20 cellular contexts compared by ENCODE assay signal in the genomic region with DNA sequence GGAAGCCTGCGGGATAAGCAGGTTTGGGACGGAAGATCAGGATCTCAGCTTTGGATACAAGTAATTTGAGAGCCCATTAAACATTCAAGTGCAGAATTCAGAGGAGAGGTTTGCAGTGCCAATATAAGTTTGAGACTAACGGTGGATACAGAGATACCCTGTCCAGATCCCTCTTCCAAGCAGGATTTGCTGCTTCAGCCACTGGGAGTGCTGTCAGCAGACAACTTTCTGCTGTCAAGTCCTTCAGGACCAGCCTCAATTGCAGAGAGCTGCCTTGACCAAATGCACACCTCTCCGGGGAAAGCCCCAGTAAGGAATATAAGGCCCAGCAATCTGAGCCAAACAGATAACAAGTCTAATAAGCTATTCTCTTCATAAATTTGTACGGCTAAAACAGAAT. TPM values are rescaled to one million over a fixed set of nuclear protein-coding genes. Genes with fewer than 3 reads are reported as not detected.
DNase-seq lines count a peak whose midpoint lies in the region; ATAC-seq and TF ChIP-seq lines count a peak whose summit lies in the region.
"Had no signal": no experiment of that assay in that cellular context is flagged by ENCODE, and none has a peak within 500 bp of the region (broad histone marks: within the 10 kb centered on the region; RNA-seq: fewer than 3 reads in every experiment).

No MANE protein-coding gene starts in this region.

- H3F3A ChIP-seq in GM23338 (replicated peaks; ENCODE audit: low read depth), result no peaks in the 10 kb centered on the region

- H3K27ac ChIP-seq in AG04450 (ENCODE audit: low read depth, low read length) (no peak overlapping the region), GM23338 (ENCODE audit: low read depth) (no peak overlapping the region), brain microvascular endothelial cell (no peak overlapping the region), sigmoid colon (no peak overlapping the region)

- peaks cover 5% of the 10 kb centered on the region for H3K27me3 Mint-ChIP-seq in GM23338 (ENCODE audit: insufficient read depth, low read depth, poor library complexity)

- no peaks in the 10 kb centered on the region for H3K9me2 ChIP-seq in GM23338 (ENCODE audit: insufficient read depth)
- H3K9me2 ChIP-seq: SK-N-SH had no signal

- no peak for TF ChIP-seq POLR2A in sigmoid colon (IDR thresholded peaks at IDR 0.05)

- no peaks in the 10 kb centered on the region for H4K20me1 ChIP-seq in GM23338 (replicated peaks; ENCODE audit: insufficient read depth)

- H3K4me3 ChIP-seq in AG04450 (ENCODE audit: low read depth, low read length), result no peak overlapping the region
- no peak overlapping the region for H3K4me3 ChIP-seq in GM23338
- no peak overlapping the region for H3K4me3 ChIP-seq in brain microvascular endothelial cell (ENCODE audit: low read depth, low read length)
- no peak overlapping the region for H3K4me3 ChIP-seq in fibroblast of pulmonary artery (replicated peaks; ENCODE audit: low read depth, low read length)
- H3K4me3 ChIP-seq in H7 (ENCODE audit: insufficient read depth, low read depth, low read length), result no peak overlapping the region
- H3K4me3 ChIP-seq in sigmoid colon, result no peak overlapping the region

- peaks cover 14% of the 10 kb centered on the region for H3K9me3 Mint-ChIP-seq in GM23338
- H3K9me3 Mint-ChIP-seq: T-cell had no signal

- DNase-seq in AG04450 (ENCODE audit: low read depth, low spot score) (no peak), GM23338 (ENCODE audit: low spot score) (no peak), brain microvascular endothelial cell (no peak), fibroblast of pulmonary artery (ENCODE audit: low read depth) (no peak), H7 (no peak), UCSD-AML1 (lab: John Stamatoyannopoulos, UW; ENCODE audit: unreplicated experiment) (no peak), sigmoid colon (no peak)
- DNase-seq: ACHN; COR-L47; DMS 273 treated with DMSO at 0.1 percent for 48 hours; KBM-7; MV-4-11; NCI-H1694 treated with DMSO at 0.1 percent for 48 hours; NCI-H2107; NK-92 treated with Interleukin-12 subunit alpha and Interleukin-12 subunit beta, amount 100 ng/mL, for 24 hours; SHP77; SK-N-SH; T-cell had no signal

- H3K4me1 Mint-ChIP-seq in GM23338, result no peaks in the 10 kb centered on the region

- no peak overlapping the region for H3K27ac Mint-ChIP-seq in GM23338
- H3K27ac Mint-ChIP-seq: T-cell had no signal

- H3K36me3 ChIP-seq in GM23338 (ENCODE audit: insufficient read depth) (no peaks in the 10 kb centered on the region), brain microvascular endothelial cell (replicated peaks) (no peaks in the 10 kb centered on the region), H7 (replicated peaks; ENCODE audit: control insufficient read depth, insufficient read depth, low read length) (no peaks in the 10 kb centered on the region), sigmoid colon (no peaks in the 10 kb centered on the region)

- H3K9me3 ChIP-seq in AG04450 (ENCODE audit: control insufficient read depth, insufficient read depth, low read length), result no peaks in the 10 kb centered on the region
- no peaks in the 10 kb centered on the region for H3K9me3 ChIP-seq in sigmoid colon
- H3K9me3 ChIP-seq: SK-N-SH had no signal

- peak overlapping the region; percentile 16; the same call in 1 of the 2 replicates for H2AFZ ChIP-seq in GM23338

- no peak overlapping the region for H3K4me2 ChIP-seq in GM23338
- H3K4me2 ChIP-seq: SK-N-SH had no signal

- no peaks in the 10 kb centered on the region for H3K79me2 ChIP-seq in GM23338 (replicated peaks; ENCODE audit: insufficient read depth)

- in situ Hi-C loops in brain microvascular endothelial cell (cut with HindIII; ENCODE audit: low pct_ligation_motif_present, low sequenced_read_pairs), result no loop called here

- no peaks in the 10 kb centered on the region for H3K36me3 Mint-ChIP-seq in GM23338 (ENCODE audit: low read depth)
- H3K36me3 Mint-ChIP-seq: T-cell had no signal

- peaks cover 8% of the 10 kb centered on the region for H3K27me3 ChIP-seq in AG04450 (ENCODE audit: control insufficient read depth, insufficient read depth, low read length)
- no peaks in the 10 kb centered on the region for H3K27me3 ChIP-seq in GM23338 (ENCODE audit: insufficient read depth)
- no peaks in the 10 kb centered on the region for H3K27me3 ChIP-seq in brain microvascular endothelial cell (replicated peaks)
- H3K27me3 ChIP-seq in H7 (ENCODE audit: control insufficient read depth, insufficient read depth, low read length), result no peaks in the 10 kb centered on the region
- H3K27me3 ChIP-seq in sigmoid colon, result peaks cover 0 to 19% (median 0%) of the 10 kb centered on the region in 3 donors

- 80 to 84% methylated on average over 5 of the region's 5 CpGs for WGBS in sigmoid colon, 2 donors

- POLR2A ChIA-PET in AG04450 (lab: Yijun Ruan, JAX), result no interaction called here

- no peaks in the 10 kb centered on the region for H3K4me1 ChIP-seq in GM23338 (ENCODE audit: insufficient read depth)
- no peaks in the 10 kb centered on the region for H3K4me1 ChIP-seq in sigmoid colon

- intact Hi-C loops in sigmoid colon (cut with DNase I), result no loop called here

- H3K4me3 Mint-ChIP-seq in GM23338, result no peak overlapping the region
- H3K4me3 Mint-ChIP-seq: T-cell had no signal

- ATAC-seq in GM23338 (peak; percentile 39; the same call in 2 of the 3 replicates), HG03159 (IDR thresholded peaks at IDR 0.05; ENCODE audit: unreplicated experiment) (no peak)
- ATAC-seq: HCT116, T-cell had no signal

- TF ChIP-seq EP300 in sigmoid colon (IDR thresholded peaks at IDR 0.05), result no peak

- CTCF ChIA-PET in AG04450 (lab: Charles Lee), result no interaction called here

- 0 out of 2 replicates have a peak, but pooled peaks have one; percentile 21 for TF ChIP-seq CTCF in AG04450 (IDR thresholded peaks at IDR 0.05; ENCODE audit: low read depth, low read length)
- 0 out of 4 replicates have a peak, but pooled peaks of 1 of the 2 experiments have one; percentile 10 for TF ChIP-seq CTCF in GM23338 (conservative IDR thresholded peaks at IDR 0.05; ENCODE audit: low read depth in 2 of 2)
- TF ChIP-seq CTCF in brain microvascular endothelial cell (IDR thresholded peaks at IDR 0.05; ENCODE audit: low read depth, low read length, missing control alignments), result peak; percentile 37
- TF ChIP-seq CTCF in fibroblast of pulmonary artery (IDR thresholded peaks at IDR 0.05; ENCODE audit: low read length, missing control alignments), result peak; percentile 6
- no peak for TF ChIP-seq CTCF in sigmoid colon (IDR thresholded peaks at IDR 0.05)

TF ChIP-seq in GM23338, 12 proteins besides CTCF, POLR2A, EP300 and RAD21 (continues in another document):
- TF ChIP-seq REST (IDR thresholded peaks at IDR 0.05; ENCODE audit: unreplicated experiment) (no peak), ZNF114 (CRISPR knock-in tag; IDR thresholded peaks at IDR 0.05) (no peak), EZH2phosphoT487 (IDR thresholded peaks at IDR 0.05; ENCODE audit: unreplicated experiment) (no peak), POLR2AphosphoS5 (IDR thresholded peaks at IDR 0.05; ENCODE audit: low read depth) (no peak), CREB1 (CRISPR knock-in tag; IDR thresholded peaks at IDR 0.05; ENCODE audit: low read depth) (no peak), EZH2 (IDR thresholded peaks at IDR 0.05; ENCODE audit: low read depth, unreplicated experiment) (no peak)
- TF ChIP-seq, protein P1, sequence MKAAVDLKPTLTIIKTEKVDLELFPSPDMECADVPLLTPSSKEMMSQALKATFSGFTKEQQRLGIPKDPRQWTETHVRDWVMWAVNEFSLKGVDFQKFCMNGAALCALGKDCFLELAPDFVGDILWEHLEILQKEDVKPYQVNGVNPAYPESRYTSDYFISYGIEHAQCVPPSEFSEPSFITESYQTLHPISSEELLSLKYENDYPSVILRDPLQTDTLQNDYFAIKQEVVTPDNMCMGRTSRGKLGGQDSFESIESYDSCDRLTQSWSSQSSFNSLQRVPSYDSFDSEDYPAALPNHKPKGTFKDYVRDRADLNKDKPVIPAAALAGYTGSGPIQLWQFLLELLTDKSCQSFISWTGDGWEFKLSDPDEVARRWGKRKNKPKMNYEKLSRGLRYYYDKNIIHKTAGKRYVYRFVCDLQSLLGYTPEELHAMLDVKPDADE (IDR thresholded peaks at IDR 0.05), result no peak

RNA-seq across cellular contexts. Expression of gene ZNF780A, which starts 46.1 kb away (rescaled TPM):
- polyA plus RNA-seq in AG04450 (2011; rRNA removed) (11.8 and 14.5 TPM in 2 replicates), GM23338 (2016; fragmentation: Nextera tagmentation; extraction: Ambion mirVana) (11.8 and 12.3 TPM in 2 replicates), sigmoid colon (10 to 100 TPM; 10.8 to 13.6 (median 13.6) TPM)
- polyA minus RNA-seq in AG04450 (2011; rRNA and poly(A)+ RNA removed), result 10.6 and 22.6 TPM in 2 replicates
- 15.0 and 23.6 TPM in 2 replicates for total RNA-seq in GM23338 (2014; rRNA removed; shearing (Covaris generic))
- 7.0 and 9.9 TPM in 2 replicates for total RNA-seq in H7 (2014; rRNA removed; shearing (Covaris generic))
- 10 to 100 TPM; 10.3 to 15.8 (median 13.1) TPM for total RNA-seq in sigmoid colon

RNA-seq across cellular contexts. Expression of gene MAP3K10, which starts 54.4 kb away (rescaled TPM):
- 2.0 and 2.3 TPM in 2 replicates for polyA plus RNA-seq in AG04450 (2011; rRNA removed)
- polyA minus RNA-seq in AG04450 (2011; rRNA and poly(A)+ RNA removed), result 5.0 and 5.5 TPM in 2 replicates
- total RNA-seq in GM23338 (2014; rRNA removed; shearing (Covaris generic)), result 13.7 and 14.5 TPM in 2 replicates
- 5.4 and 5.9 TPM in 2 replicates for polyA plus RNA-seq in GM23338 (2016; fragmentation: Nextera tagmentation; extraction: Ambion mirVana)
- total RNA-seq in H7 (2014; rRNA removed; shearing (Covaris generic)), result 16.7 and 24.5 TPM in 2 replicates
- 10 to 100 TPM in 2 of 4 donors, 1 to 10 TPM in 2; 6.4 to 17.2 (median 10.5) TPM for total RNA-seq in sigmoid colon
- polyA plus RNA-seq in sigmoid colon, result 1 to 10 TPM; 4.2 to 9.8 (median 4.2) TPM

Comparison
In these comparisons a context has a peak if more than half of its experiments do, and no peak if none do; other contexts are left out.
1. CTCF ChIP-seq: peak in AG04450 (single experiment), brain microvascular endothelial cell (single experiment) and fibroblast of pulmonary artery (single experiment); none in sigmoid colon (0 of 4).